In the genomic region with DNA sequence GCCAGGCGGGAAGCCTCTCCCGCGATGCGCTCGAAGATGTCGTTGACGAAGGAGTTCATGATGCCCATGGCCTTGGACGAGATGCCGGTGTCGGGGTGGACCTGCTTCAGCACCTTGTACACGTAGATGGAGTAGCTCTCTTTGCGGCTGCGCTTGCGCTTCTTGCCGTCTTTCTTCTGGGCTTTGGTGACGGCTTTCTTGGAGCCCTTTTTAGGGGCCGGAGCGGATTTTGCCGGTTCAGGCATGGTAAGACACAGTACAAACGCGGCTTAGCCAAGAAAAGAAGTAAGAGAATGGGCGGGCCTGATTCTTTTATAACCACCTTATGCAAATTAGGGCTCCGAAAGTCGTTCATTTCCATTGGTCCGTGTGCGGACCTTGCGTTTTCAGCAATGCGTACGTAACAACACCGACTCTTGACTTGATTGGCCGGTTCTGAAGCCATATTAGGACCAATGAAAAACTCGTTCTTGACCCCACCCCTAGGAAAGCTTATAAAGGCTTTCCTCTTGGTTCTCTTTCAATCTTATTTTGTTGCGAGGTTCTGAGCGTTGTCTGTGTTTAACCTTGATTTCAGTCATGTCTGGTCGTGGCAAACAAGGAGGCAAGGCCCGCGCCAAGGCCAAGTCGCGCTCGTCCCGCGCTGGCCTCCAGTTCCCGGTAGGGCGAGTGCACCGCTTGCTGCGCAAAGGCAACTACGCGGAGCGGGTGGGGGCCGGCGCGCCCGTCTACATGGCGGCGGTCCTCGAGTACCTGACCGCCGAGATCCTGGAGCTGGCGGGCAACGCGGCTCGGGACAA, we compare ENCODE assay signal across 1 cellular context.
A peak's percentile ranks its signal among the peaks of the same experiment; 100 is the strongest.
TF ChIP-seq lines count a peak whose summit lies in the region.

No MANE protein-coding gene starts in this region.

TF ChIP-seq in HepG2, 621 proteins besides CTCF, POLR2A, EP300 and RAD21 (continues in another document):
- 0 out of 2 replicates have a peak, but pooled peaks have one; percentile 37 for TF ChIP-seq FOXK2 (IDR thresholded peaks at IDR 0.05)
- TF ChIP-seq SNRNP70 (IDR thresholded peaks at IDR 0.05; ENCODE audit: low read depth, low read length): no peak
- TF ChIP-seq ZNF773 (CRISPR knock-in tag; IDR thresholded peaks at IDR 0.05; ENCODE audit: borderline replicate concordance): peak; percentile 84; the same call in 1 of the 2 replicates
- TF ChIP-seq HNF4A (CRISPR knock-in tag; IDR thresholded peaks at IDR 0.05): peak; percentile 21; the same call in 1 of the 2 replicates
- TF ChIP-seq ARNTL (CRISPR knock-in tag; IDR thresholded peaks at IDR 0.05): peak; percentile 18; the same call in 1 of the 2 replicates
- TF ChIP-seq IKZF4 (CRISPR knock-in tag; IDR thresholded peaks at IDR 0.05; ENCODE audit: borderline replicate concordance, low read depth, not compliant biosample characterization): no peak
- TF ChIP-seq POLR2AphosphoS5 (IDR thresholded peaks at IDR 0.05; ENCODE audit: low read depth, low read length): peak; percentile 92
- TF ChIP-seq, protein P1, sequence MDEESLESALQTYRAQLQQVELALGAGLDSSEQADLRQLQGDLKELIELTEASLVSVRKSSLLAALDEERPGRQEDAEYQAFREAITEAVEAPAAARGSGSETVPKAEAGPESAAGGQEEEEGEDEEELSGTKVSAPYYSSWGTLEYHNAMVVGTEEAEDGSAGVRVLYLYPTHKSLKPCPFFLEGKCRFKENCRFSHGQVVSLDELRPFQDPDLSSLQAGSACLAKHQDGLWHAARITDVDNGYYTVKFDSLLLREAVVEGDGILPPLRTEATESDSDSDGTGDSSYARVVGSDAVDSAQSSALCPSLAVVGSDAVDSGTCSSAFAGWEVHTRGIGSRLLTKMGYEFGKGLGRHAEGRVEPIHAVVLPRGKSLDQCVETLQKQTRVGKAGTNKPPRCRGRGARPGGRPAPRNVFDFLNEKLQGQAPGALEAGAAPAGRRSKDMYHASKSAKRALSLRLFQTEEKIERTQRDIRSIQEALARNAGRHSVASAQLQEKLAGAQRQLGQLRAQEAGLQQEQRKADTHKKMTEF (CRISPR knock-in tag; IDR thresholded peaks at IDR 0.05): no peak
- TF ChIP-seq REPIN1 (CRISPR knock-in tag; IDR thresholded peaks at IDR 0.05; ENCODE audit: borderline replicate concordance, low read depth): no peak
- TF ChIP-seq, protein P2, sequence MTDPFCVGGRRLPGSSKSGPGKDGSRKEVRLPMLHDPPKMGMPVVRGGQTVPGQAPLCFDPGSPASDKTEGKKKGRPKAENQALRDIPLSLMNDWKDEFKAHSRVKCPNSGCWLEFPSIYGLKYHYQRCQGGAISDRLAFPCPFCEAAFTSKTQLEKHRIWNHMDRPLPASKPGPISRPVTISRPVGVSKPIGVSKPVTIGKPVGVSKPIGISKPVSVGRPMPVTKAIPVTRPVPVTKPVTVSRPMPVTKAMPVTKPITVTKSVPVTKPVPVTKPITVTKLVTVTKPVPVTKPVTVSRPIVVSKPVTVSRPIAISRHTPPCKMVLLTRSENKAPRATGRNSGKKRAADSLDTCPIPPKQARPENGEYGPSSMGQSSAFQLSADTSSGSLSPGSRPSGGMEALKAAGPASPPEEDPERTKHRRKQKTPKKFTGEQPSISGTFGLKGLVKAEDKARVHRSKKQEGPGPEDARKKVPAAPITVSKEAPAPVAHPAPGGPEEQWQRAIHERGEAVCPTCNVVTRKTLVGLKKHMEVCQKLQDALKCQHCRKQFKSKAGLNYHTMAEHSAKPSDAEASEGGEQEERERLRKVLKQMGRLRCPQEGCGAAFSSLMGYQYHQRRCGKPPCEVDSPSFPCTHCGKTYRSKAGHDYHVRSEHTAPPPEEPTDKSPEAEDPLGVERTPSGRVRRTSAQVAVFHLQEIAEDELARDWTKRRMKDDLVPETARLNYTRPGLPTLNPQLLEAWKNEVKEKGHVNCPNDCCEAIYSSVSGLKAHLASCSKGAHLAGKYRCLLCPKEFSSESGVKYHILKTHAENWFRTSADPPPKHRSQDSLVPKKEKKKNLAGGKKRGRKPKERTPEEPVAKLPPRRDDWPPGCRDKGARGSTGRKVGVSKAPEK (CRISPR knock-in tag; IDR thresholded peaks at IDR 0.05; ENCODE audit: borderline replicate concordance): peak; percentile 66; the same call in 1 of the 2 replicates
- peak; percentile 5 for TF ChIP-seq KAT8 (CRISPR knock-in tag; IDR thresholded peaks at IDR 0.05)
- TF ChIP-seq ZSCAN21 (CRISPR knock-in tag; IDR thresholded peaks at IDR 0.05; ENCODE audit: borderline replicate concordance): 0 out of 2 replicates have a peak, but pooled peaks have one; percentile 3
- peak; percentile 79 for TF ChIP-seq MED13 (CRISPR knock-in tag; IDR thresholded peaks at IDR 0.05)
- no peak for TF ChIP-seq SRSF4 (IDR thresholded peaks at IDR 0.05; ENCODE audit: low read depth, low read length, poor library complexity, severe bottlenecking)
- TF ChIP-seq, protein P3, sequence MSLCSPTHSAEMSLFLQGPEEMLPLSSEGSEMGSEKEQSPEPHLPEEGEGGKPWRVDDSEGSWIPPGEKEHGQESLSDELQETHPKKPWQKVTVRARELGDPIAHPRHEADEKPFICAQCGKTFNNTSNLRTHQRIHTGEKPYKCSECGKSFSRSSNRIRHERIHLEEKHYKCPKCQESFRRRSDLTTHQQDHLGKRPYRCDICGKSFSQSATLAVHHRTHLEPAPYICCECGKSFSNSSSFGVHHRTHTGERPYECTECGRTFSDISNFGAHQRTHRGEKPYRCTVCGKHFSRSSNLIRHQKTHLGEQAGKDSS (CRISPR knock-in tag; IDR thresholded peaks at IDR 0.05; ENCODE audit: borderline replicate concordance, low read depth): peak; percentile 29; the same call in 1 of the 2 replicates
- peak; percentile 92 for TF ChIP-seq POLR2G (IDR thresholded peaks at IDR 0.05; ENCODE audit: low read depth, low read length)
- TF ChIP-seq KLF16 (CRISPR knock-in tag; IDR thresholded peaks at IDR 0.05): peak in 1 of 2 experiments; percentile 80; a peak in 2 of 4 replicates
- 0 out of 2 replicates have a peak, but pooled peaks have one; percentile 39 for TF ChIP-seq DNMT1 (CRISPR knock-in tag; IDR thresholded peaks at IDR 0.05)
- peak; percentile 18; the same call in 1 of the 2 replicates for TF ChIP-seq NKX3-1 (CRISPR knock-in tag; IDR thresholded peaks at IDR 0.05)
- peak; percentile 73 for TF ChIP-seq CBX1 (IDR thresholded peaks at IDR 0.05; ENCODE audit: low read depth)
- no peak for TF ChIP-seq GZF1 (CRISPR knock-in tag; IDR thresholded peaks at IDR 0.05)
- TF ChIP-seq, protein P4, sequence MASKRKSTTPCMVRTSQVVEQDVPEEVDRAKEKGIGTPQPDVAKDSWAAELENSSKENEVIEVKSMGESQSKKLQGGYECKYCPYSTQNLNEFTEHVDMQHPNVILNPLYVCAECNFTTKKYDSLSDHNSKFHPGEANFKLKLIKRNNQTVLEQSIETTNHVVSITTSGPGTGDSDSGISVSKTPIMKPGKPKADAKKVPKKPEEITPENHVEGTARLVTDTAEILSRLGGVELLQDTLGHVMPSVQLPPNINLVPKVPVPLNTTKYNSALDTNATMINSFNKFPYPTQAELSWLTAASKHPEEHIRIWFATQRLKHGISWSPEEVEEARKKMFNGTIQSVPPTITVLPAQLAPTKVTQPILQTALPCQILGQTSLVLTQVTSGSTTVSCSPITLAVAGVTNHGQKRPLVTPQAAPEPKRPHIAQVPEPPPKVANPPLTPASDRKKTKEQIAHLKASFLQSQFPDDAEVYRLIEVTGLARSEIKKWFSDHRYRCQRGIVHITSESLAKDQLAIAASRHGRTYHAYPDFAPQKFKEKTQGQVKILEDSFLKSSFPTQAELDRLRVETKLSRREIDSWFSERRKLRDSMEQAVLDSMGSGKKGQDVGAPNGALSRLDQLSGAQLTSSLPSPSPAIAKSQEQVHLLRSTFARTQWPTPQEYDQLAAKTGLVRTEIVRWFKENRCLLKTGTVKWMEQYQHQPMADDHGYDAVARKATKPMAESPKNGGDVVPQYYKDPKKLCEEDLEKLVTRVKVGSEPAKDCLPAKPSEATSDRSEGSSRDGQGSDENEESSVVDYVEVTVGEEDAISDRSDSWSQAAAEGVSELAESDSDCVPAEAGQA (IDR thresholded peaks at IDR 0.05; ENCODE audit: low read depth): peak; percentile 47; the same call in 1 of the 2 replicates
- TF ChIP-seq, protein P4 (CRISPR knock-in tag; IDR thresholded peaks at IDR 0.05; ENCODE audit: borderline replicate concordance): no peak; the same call in 1 of the 2 replicates
- TF ChIP-seq, protein P5, sequence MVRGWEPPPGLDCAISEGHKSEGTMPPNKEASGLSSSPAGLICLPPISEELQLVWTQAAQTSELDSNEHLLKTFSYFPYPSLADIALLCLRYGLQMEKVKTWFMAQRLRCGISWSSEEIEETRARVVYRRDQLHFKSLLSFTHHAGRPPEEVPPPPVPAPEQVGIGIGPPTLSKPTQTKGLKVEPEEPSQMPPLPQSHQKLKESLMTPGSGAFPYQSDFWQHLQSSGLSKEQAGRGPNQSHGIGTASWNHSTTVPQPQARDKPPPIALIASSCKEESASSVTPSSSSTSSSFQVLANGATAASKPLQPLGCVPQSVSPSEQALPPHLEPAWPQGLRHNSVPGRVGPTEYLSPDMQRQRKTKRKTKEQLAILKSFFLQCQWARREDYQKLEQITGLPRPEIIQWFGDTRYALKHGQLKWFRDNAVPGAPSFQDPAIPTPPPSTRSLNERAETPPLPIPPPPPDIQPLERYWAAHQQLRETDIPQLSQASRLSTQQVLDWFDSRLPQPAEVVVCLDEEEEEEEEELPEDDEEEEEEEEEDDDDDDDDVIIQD (CRISPR knock-in tag; IDR thresholded peaks at IDR 0.05; ENCODE audit: low read depth): no peak
- peak; percentile 55; the same call in 1 of the 2 replicates for TF ChIP-seq KLF9 (CRISPR knock-in tag; IDR thresholded peaks at IDR 0.05; ENCODE audit: low read depth)
- peak; percentile 3; the same call in 1 of the 2 replicates for TF ChIP-seq ZNF335 (CRISPR knock-in tag; IDR thresholded peaks at IDR 0.05)
- TF ChIP-seq, protein P6, sequence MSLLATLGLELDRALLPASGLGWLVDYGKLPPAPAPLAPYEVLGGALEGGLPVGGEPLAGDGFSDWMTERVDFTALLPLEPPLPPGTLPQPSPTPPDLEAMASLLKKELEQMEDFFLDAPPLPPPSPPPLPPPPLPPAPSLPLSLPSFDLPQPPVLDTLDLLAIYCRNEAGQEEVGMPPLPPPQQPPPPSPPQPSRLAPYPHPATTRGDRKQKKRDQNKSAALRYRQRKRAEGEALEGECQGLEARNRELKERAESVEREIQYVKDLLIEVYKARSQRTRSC (CRISPR knock-in tag; IDR thresholded peaks at IDR 0.05; ENCODE audit: low read depth): no peak; the same call in 1 of the 2 replicates
- TF ChIP-seq, protein P7, sequence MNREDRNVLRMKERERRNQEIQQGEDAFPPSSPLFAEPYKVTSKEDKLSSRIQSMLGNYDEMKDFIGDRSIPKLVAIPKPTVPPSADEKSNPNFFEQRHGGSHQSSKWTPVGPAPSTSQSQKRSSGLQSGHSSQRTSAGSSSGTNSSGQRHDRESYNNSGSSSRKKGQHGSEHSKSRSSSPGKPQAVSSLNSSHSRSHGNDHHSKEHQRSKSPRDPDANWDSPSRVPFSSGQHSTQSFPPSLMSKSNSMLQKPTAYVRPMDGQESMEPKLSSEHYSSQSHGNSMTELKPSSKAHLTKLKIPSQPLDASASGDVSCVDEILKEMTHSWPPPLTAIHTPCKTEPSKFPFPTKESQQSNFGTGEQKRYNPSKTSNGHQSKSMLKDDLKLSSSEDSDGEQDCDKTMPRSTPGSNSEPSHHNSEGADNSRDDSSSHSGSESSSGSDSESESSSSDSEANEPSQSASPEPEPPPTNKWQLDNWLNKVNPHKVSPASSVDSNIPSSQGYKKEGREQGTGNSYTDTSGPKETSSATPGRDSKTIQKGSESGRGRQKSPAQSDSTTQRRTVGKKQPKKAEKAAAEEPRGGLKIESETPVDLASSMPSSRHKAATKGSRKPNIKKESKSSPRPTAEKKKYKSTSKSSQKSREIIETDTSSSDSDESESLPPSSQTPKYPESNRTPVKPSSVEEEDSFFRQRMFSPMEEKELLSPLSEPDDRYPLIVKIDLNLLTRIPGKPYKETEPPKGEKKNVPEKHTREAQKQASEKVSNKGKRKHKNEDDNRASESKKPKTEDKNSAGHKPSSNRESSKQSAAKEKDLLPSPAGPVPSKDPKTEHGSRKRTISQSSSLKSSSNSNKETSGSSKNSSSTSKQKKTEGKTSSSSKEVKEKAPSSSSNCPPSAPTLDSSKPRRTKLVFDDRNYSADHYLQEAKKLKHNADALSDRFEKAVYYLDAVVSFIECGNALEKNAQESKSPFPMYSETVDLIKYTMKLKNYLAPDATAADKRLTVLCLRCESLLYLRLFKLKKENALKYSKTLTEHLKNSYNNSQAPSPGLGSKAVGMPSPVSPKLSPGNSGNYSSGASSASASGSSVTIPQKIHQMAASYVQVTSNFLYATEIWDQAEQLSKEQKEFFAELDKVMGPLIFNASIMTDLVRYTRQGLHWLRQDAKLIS (CRISPR knock-in tag; IDR thresholded peaks at IDR 0.05): peak; percentile 80; the same call in 1 of the 2 replicates
- no peak; the same call in 1 of the 2 replicates for TF ChIP-seq NFKBIZ (CRISPR knock-in tag; IDR thresholded peaks at IDR 0.05)
- TF ChIP-seq, protein P8, sequence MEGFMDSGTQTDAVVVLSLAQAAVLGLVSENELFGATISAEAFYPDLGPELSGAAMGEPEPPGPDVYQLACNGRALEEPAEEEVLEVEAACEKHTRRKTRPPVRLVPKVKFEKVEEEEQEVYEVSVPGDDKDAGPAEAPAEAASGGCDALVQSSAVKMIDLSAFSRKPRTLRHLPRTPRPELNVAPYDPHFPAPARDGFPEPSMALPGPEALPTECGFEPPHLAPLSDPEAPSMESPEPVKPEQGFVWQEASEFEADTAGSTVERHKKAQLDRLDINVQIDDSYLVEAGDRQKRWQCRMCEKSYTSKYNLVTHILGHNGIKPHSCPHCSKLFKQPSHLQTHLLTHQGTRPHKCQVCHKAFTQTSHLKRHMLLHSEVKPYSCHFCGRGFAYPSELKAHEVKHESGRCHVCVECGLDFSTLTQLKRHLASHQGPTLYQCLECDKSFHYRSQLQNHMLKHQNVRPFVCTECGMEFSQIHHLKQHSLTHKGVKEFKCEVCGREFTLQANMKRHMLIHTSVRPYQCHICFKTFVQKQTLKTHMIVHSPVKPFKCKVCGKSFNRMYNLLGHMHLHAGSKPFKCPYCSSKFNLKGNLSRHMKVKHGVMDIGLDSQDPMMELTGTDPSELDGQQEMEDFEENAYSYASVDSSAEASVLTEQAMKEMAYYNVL (CRISPR knock-in tag; IDR thresholded peaks at IDR 0.05; ENCODE audit: borderline replicate concordance): no peak
- 0 out of 2 replicates have a peak, but pooled peaks have one; percentile 32 for TF ChIP-seq PAX8 (CRISPR knock-in tag; IDR thresholded peaks at IDR 0.05; ENCODE audit: borderline replicate concordance)
- TF ChIP-seq ZNF501 (CRISPR knock-in tag; IDR thresholded peaks at IDR 0.05): no peak; the same call in none of the 2 replicates
- no peak for TF ChIP-seq ZFP36L1 (CRISPR knock-in tag; IDR thresholded peaks at IDR 0.05)
- TF ChIP-seq PHB2 (IDR thresholded peaks at IDR 0.05; ENCODE audit: partially characterized antibody): no peak
- TF ChIP-seq HOXA5 (CRISPR knock-in tag; IDR thresholded peaks at IDR 0.05): peak; percentile 74
